ENCODE assay signal across 1 cellular context in the genomic region with DNA sequence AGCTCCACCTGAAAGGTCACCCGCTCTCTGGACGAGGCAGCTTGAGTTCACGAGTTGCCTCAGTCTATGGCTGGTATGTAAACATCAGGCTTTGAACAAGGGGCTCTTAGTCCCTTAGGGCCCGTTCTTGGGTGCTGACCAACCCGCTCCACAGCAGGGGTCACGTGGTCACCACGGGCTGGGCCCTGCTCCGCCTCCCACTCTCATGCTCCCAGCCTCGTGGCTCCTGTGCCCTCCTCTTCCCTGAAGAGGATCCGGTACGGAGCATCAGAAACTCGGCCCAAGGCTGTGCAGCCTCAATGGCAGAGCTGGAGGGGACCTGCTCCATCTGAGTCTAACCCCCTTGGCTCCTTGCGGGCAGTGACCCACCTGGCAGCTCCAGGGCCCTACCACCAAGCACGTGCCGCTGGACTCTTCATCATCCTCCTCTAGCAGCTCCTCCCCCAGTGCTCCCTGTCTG.
TF ChIP-seq lines count a peak whose summit lies in the region.

No MANE protein-coding gene starts in this region.

TF ChIP-seq in K562, 482 proteins besides CTCF, POLR2A, EP300 and RAD21 (continued from another document):
- TF ChIP-seq, protein P1, sequence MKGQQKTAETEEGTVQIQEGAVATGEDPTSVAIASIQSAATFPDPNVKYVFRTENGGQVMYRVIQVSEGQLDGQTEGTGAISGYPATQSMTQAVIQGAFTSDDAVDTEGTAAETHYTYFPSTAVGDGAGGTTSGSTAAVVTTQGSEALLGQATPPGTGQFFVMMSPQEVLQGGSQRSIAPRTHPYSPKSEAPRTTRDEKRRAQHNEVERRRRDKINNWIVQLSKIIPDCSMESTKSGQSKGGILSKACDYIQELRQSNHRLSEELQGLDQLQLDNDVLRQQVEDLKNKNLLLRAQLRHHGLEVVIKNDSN (CRISPR knock-in tag; IDR thresholded peaks at IDR 0.05) = peak; percentile 83
- TF ChIP-seq ZNF263 (CRISPR knock-in tag; IDR thresholded peaks at IDR 0.05; ENCODE audit: borderline replicate concordance) (peak; percentile 19; the same call in 1 of the 2 replicates), CLOCK (CRISPR knock-in tag; IDR thresholded peaks at IDR 0.05; ENCODE audit: borderline replicate concordance) (no peak), TOE1 (IDR thresholded peaks at IDR 0.05; ENCODE audit: borderline replicate concordance) (peak; percentile 83), TOE1 (CRISPR knock-in tag; IDR thresholded peaks at IDR 0.05; ENCODE audit: borderline replicate concordance, low read depth) (no peak), E2F6 (IDR thresholded peaks at IDR 0.05; ENCODE audit: borderline replicate concordance in 1 of 2, extremely low read depth in 1 of 2, insufficient read depth in 1 of 2, insufficient read length in 1 of 2, low read depth in 1 of 2, low read length in 1 of 2, poor library complexity in 1 of 2, severe bottlenecking in 1 of 2) (peak in 1 of 2 experiments; percentile 35), TFE3 (CRISPR knock-in tag; IDR thresholded peaks at IDR 0.05) (peak; percentile 78), CREB3L1 (IDR thresholded peaks at IDR 0.05; ENCODE audit: borderline replicate concordance, low read depth) (no peak), RAD51 (IDR thresholded peaks at IDR 0.05; ENCODE audit: borderline replicate concordance, low read depth) (peak; percentile 90), MAX (CRISPR knock-in tag; IDR thresholded peaks at IDR 0.05) (peak; percentile 63; the same call in 1 of the 2 replicates), FOXJ3 (CRISPR knock-in tag; IDR thresholded peaks at IDR 0.05) (no peak), CTBP1 (IDR thresholded peaks at IDR 0.05; ENCODE audit: borderline replicate concordance) (no peak), L3MBTL2 (IDR thresholded peaks at IDR 0.05) (peak; percentile 61; the same call in 1 of the 2 replicates), DDX20 (tag; IDR thresholded peaks at IDR 0.05; ENCODE audit: low read depth) (no peak)
- TF ChIP-seq, protein P2, sequence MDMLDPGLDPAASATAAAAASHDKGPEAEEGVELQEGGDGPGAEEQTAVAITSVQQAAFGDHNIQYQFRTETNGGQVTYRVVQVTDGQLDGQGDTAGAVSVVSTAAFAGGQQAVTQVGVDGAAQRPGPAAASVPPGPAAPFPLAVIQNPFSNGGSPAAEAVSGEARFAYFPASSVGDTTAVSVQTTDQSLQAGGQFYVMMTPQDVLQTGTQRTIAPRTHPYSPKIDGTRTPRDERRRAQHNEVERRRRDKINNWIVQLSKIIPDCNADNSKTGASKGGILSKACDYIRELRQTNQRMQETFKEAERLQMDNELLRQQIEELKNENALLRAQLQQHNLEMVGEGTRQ (CRISPR knock-in tag; IDR thresholded peaks at IDR 0.05) = peak; percentile 84
- TF ChIP-seq, protein P3, sequence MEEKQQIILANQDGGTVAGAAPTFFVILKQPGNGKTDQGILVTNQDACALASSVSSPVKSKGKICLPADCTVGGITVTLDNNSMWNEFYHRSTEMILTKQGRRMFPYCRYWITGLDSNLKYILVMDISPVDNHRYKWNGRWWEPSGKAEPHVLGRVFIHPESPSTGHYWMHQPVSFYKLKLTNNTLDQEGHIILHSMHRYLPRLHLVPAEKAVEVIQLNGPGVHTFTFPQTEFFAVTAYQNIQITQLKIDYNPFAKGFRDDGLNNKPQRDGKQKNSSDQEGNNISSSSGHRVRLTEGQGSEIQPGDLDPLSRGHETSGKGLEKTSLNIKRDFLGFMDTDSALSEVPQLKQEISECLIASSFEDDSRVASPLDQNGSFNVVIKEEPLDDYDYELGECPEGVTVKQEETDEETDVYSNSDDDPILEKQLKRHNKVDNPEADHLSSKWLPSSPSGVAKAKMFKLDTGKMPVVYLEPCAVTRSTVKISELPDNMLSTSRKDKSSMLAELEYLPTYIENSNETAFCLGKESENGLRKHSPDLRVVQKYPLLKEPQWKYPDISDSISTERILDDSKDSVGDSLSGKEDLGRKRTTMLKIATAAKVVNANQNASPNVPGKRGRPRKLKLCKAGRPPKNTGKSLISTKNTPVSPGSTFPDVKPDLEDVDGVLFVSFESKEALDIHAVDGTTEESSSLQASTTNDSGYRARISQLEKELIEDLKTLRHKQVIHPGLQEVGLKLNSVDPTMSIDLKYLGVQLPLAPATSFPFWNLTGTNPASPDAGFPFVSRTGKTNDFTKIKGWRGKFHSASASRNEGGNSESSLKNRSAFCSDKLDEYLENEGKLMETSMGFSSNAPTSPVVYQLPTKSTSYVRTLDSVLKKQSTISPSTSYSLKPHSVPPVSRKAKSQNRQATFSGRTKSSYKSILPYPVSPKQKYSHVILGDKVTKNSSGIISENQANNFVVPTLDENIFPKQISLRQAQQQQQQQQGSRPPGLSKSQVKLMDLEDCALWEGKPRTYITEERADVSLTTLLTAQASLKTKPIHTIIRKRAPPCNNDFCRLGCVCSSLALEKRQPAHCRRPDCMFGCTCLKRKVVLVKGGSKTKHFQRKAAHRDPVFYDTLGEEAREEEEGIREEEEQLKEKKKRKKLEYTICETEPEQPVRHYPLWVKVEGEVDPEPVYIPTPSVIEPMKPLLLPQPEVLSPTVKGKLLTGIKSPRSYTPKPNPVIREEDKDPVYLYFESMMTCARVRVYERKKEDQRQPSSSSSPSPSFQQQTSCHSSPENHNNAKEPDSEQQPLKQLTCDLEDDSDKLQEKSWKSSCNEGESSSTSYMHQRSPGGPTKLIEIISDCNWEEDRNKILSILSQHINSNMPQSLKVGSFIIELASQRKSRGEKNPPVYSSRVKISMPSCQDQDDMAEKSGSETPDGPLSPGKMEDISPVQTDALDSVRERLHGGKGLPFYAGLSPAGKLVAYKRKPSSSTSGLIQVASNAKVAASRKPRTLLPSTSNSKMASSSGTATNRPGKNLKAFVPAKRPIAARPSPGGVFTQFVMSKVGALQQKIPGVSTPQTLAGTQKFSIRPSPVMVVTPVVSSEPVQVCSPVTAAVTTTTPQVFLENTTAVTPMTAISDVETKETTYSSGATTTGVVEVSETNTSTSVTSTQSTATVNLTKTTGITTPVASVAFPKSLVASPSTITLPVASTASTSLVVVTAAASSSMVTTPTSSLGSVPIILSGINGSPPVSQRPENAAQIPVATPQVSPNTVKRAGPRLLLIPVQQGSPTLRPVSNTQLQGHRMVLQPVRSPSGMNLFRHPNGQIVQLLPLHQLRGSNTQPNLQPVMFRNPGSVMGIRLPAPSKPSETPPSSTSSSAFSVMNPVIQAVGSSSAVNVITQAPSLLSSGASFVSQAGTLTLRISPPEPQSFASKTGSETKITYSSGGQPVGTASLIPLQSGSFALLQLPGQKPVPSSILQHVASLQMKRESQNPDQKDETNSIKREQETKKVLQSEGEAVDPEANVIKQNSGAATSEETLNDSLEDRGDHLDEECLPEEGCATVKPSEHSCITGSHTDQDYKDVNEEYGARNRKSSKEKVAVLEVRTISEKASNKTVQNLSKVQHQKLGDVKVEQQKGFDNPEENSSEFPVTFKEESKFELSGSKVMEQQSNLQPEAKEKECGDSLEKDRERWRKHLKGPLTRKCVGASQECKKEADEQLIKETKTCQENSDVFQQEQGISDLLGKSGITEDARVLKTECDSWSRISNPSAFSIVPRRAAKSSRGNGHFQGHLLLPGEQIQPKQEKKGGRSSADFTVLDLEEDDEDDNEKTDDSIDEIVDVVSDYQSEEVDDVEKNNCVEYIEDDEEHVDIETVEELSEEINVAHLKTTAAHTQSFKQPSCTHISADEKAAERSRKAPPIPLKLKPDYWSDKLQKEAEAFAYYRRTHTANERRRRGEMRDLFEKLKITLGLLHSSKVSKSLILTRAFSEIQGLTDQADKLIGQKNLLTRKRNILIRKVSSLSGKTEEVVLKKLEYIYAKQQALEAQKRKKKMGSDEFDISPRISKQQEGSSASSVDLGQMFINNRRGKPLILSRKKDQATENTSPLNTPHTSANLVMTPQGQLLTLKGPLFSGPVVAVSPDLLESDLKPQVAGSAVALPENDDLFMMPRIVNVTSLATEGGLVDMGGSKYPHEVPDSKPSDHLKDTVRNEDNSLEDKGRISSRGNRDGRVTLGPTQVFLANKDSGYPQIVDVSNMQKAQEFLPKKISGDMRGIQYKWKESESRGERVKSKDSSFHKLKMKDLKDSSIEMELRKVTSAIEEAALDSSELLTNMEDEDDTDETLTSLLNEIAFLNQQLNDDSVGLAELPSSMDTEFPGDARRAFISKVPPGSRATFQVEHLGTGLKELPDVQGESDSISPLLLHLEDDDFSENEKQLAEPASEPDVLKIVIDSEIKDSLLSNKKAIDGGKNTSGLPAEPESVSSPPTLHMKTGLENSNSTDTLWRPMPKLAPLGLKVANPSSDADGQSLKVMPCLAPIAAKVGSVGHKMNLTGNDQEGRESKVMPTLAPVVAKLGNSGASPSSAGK (IDR thresholded peaks at IDR 0.05) = peak; percentile 45; the same call in 1 of the 2 replicates
